ENCODE assay signal across 8 cellular contexts in the genomic region with DNA sequence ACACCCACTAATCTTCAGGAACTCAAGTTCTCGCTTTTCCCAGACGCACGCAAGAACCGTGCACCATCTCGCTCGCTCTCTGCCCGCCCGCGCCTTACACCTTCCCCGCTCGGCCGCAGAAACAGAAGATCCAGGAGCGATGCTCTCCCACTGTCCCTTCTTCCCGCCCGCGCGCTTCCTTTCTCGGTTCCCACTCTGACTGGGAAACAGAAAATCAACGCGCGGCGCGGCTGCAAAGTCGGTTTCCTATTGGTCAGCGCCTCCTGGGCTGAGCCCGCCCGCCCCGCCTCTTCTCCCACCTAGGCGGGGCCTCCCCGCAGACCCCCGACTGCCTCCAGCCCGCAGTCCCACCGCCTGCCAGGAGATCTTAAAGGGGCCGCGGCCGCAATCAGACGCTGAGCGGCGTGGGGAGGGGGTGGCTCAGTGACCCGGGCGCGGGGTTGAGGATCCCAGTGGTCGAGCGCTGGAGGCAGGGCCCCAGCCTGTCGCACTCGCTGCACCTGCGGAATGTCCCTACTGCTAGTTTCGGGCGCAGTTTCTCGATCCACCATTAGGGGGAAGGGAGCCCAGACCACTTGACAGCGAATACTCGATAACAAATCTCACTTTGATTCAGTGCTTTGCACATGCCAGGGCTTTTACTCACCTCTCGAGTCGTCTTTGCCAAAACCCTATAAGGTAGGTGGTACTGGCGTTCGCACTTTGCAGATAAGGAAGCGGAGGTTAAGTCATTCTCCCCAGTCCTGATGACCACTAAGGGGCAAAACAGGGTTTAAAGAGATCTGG. TPM values are rescaled to one million over a fixed set of nuclear protein-coding genes. Genes with fewer than 3 reads are reported as not detected.
DNase-seq lines count a peak whose midpoint lies in the region; ATAC-seq and TF ChIP-seq lines count a peak whose summit lies in the region.

No MANE protein-coding gene starts in this region.

- H3K9me3 ChIP-seq in AG04450 (ENCODE audit: control insufficient read depth, insufficient read depth, low read length) = peaks cover 10% of the 10 kb centered on the region

- ATAC-seq in GM18870 (IDR thresholded peaks at IDR 0.05; ENCODE audit: unreplicated experiment) (peak; percentile 80), HG03135 (IDR thresholded peaks at IDR 0.05; ENCODE audit: unreplicated experiment) (peak; percentile 74)

- peak; percentile 62 for TF ChIP-seq CTCF in AG04450 (IDR thresholded peaks at IDR 0.05; ENCODE audit: low read depth, low read length)
- peak; percentile 46 for TF ChIP-seq CTCF in WI38 (IDR thresholded peaks at IDR 0.05; ENCODE audit: low read depth, low read length)

- POLR2A ChIA-PET in AG04450 (lab: Yijun Ruan, JAX) = interaction anchor here (0.5 kb wide), 1 partner anchor 318 kb away, joined by 6 read pairs; no protein-coding TSS in a partner anchor

- CTCF ChIA-PET in AG04450 (lab: Charles Lee) = interaction anchor here (0.7 kb wide), 1 partner anchor 290 kb away, joined by 5 read pairs; no protein-coding TSS in a partner anchor

- H3K27me3 ChIP-seq in AG04450 (ENCODE audit: control insufficient read depth, insufficient read depth, low read length) = peaks cover 16% of the 10 kb centered on the region

- DNase-seq in AG04450 (ENCODE audit: low read depth, low spot score) (peak; percentile 93), NCI-H2196 treated with DMSO at 0.1 percent for 48 hours (lab: John Stamatoyannopoulos, UW; ENCODE audit: unreplicated experiment) (peak; percentile 96), caudate nucleus (lab: John Stamatoyannopoulos, UW) (peak; percentile 80 to 99 (median 97)), iris pigment epithelial cell (ENCODE audit: low read depth) (peak; percentile 99)
- peak; percentile 96 for DNase-seq in stimulated activated CD4-positive, alpha-beta T cell treated with anti-CD3 and anti-CD28 coated beads, Interleukin-12 subunit alpha, Interleukin-12 subunit beta, amount 100 ng/mL, for 24 hours (ENCODE audit: low read depth in 2 of 2)

- H3K4me3 ChIP-seq in AG04450 (ENCODE audit: low read depth, low read length) = peak overlapping the region; percentile 82
- H3K4me3 ChIP-seq in WI38 (ENCODE audit: low read depth, low read length) = peak overlapping the region; percentile 69

- peak overlapping the region; percentile 21 for H3K27ac ChIP-seq in AG04450 (ENCODE audit: low read depth, low read length)
- peak overlapping the region; percentile 77 for H3K27ac ChIP-seq in caudate nucleus (ENCODE audit: low read depth, low read length)

RNA-seq across cellular contexts. Expression of gene SLC25A23, which starts 0.7 kb away (rescaled TPM):
- 8.0 and 13.9 TPM in 2 replicates for polyA plus RNA-seq in AG04450 (2011; rRNA removed)
- 10.3 and 14.4 TPM in 2 replicates for polyA minus RNA-seq in AG04450 (2011; rRNA and poly(A)+ RNA removed)

RNA-seq across cellular contexts. Expression of gene CRB3, which starts 3.8 kb away (rescaled TPM):
- polyA plus RNA-seq in AG04450 (2011; rRNA removed) = not detected in 2 replicates
- not detected in 2 replicates for polyA minus RNA-seq in AG04450 (2011; rRNA and poly(A)+ RNA removed)

RNA-seq across cellular contexts. Expression of gene DENND1C, which starts 21.3 kb away (rescaled TPM):
- polyA plus RNA-seq in AG04450 (2011; rRNA removed) = not detected in 2 replicates
- not detected in 2 replicates for polyA minus RNA-seq in AG04450 (2011; rRNA and poly(A)+ RNA removed)

RNA-seq across cellular contexts. Expression of gene SLC25A41, which starts 26.7 kb away (rescaled TPM):
- polyA plus RNA-seq in AG04450 (2011; rRNA removed) = not detected in 2 replicates
- polyA minus RNA-seq in AG04450 (2011; rRNA and poly(A)+ RNA removed) = 0.14 TPM in 1 of 2 replicates, not detected in the other

RNA-seq across cellular contexts. Expression of gene KHSRP, which starts 35.7 kb away (rescaled TPM):
- 57.0 and 66.7 TPM in 2 replicates for polyA plus RNA-seq in AG04450 (2011; rRNA removed)
- 93.2 and 100 TPM in 2 replicates for polyA minus RNA-seq in AG04450 (2011; rRNA and poly(A)+ RNA removed)

Comparison
In these comparisons a context has a peak if more than half of its experiments do, and no peak if none do; other contexts are left out.
1. Peak in every context shown above with its lines: DNase-seq, ATAC-seq, H3K4me3 ChIP-seq and H3K27ac ChIP-seq.